In genomic region chr2:149291881-149292280, GRCh38 we compare ENCODE assay signal across 1 cellular context.
TF ChIP-seq lines count a peak whose summit lies in the region.

No MANE protein-coding gene starts in this region.

TF ChIP-seq in H1, 55 proteins besides CTCF, POLR2A, EP300 and RAD21 (continued from another document):
- TF ChIP-seq, protein P1, sequence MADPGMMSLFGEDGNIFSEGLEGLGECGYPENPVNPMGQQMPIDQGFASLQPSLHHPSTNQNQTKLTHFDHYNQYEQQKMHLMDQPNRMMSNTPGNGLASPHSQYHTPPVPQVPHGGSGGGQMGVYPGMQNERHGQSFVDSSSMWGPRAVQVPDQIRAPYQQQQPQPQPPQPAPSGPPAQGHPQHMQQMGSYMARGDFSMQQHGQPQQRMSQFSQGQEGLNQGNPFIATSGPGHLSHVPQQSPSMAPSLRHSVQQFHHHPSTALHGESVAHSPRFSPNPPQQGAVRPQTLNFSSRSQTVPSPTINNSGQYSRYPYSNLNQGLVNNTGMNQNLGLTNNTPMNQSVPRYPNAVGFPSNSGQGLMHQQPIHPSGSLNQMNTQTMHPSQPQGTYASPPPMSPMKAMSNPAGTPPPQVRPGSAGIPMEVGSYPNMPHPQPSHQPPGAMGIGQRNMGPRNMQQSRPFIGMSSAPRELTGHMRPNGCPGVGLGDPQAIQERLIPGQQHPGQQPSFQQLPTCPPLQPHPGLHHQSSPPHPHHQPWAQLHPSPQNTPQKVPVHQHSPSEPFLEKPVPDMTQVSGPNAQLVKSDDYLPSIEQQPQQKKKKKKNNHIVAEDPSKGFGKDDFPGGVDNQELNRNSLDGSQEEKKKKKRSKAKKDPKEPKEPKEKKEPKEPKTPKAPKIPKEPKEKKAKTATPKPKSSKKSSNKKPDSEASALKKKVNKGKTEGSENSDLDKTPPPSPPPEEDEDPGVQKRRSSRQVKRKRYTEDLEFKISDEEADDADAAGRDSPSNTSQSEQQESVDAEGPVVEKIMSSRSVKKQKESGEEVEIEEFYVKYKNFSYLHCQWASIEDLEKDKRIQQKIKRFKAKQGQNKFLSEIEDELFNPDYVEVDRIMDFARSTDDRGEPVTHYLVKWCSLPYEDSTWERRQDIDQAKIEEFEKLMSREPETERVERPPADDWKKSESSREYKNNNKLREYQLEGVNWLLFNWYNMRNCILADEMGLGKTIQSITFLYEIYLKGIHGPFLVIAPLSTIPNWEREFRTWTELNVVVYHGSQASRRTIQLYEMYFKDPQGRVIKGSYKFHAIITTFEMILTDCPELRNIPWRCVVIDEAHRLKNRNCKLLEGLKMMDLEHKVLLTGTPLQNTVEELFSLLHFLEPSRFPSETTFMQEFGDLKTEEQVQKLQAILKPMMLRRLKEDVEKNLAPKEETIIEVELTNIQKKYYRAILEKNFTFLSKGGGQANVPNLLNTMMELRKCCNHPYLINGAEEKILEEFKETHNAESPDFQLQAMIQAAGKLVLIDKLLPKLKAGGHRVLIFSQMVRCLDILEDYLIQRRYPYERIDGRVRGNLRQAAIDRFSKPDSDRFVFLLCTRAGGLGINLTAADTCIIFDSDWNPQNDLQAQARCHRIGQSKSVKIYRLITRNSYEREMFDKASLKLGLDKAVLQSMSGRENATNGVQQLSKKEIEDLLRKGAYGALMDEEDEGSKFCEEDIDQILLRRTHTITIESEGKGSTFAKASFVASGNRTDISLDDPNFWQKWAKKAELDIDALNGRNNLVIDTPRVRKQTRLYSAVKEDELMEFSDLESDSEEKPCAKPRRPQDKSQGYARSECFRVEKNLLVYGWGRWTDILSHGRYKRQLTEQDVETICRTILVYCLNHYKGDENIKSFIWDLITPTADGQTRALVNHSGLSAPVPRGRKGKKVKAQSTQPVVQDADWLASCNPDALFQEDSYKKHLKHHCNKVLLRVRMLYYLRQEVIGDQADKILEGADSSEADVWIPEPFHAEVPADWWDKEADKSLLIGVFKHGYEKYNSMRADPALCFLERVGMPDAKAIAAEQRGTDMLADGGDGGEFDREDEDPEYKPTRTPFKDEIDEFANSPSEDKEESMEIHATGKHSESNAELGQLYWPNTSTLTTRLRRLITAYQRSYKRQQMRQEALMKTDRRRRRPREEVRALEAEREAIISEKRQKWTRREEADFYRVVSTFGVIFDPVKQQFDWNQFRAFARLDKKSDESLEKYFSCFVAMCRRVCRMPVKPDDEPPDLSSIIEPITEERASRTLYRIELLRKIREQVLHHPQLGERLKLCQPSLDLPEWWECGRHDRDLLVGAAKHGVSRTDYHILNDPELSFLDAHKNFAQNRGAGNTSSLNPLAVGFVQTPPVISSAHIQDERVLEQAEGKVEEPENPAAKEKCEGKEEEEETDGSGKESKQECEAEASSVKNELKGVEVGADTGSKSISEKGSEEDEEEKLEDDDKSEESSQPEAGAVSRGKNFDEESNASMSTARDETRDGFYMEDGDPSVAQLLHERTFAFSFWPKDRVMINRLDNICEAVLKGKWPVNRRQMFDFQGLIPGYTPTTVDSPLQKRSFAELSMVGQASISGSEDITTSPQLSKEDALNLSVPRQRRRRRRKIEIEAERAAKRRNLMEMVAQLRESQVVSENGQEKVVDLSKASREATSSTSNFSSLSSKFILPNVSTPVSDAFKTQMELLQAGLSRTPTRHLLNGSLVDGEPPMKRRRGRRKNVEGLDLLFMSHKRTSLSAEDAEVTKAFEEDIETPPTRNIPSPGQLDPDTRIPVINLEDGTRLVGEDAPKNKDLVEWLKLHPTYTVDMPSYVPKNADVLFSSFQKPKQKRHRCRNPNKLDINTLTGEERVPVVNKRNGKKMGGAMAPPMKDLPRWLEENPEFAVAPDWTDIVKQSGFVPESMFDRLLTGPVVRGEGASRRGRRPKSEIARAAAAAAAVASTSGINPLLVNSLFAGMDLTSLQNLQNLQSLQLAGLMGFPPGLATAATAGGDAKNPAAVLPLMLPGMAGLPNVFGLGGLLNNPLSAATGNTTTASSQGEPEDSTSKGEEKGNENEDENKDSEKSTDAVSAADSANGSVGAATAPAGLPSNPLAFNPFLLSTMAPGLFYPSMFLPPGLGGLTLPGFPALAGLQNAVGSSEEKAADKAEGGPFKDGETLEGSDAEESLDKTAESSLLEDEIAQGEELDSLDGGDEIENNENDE (IDR thresholded peaks at IDR 0.05; ENCODE audit: insufficient replicate concordance, low read length) = peak; percentile 45
